ENCODE assay signal across 1 cellular context in genomic region chr22:42994917-42995562, GRCh38.
TF ChIP-seq lines count a peak whose summit lies in the region.

No MANE protein-coding gene starts in this region.

TF ChIP-seq in HepG2, 621 proteins besides CTCF, POLR2A, EP300 and RAD21 (continued from another document and continues in another):
- TF ChIP-seq BCLAF1 (IDR thresholded peaks at IDR 0.05) (no peak), NFE2L1 (CRISPR knock-in tag; IDR thresholded peaks at IDR 0.05; ENCODE audit: borderline replicate concordance) (no peak), SP5 (CRISPR knock-in tag; IDR thresholded peaks at IDR 0.05; ENCODE audit: borderline replicate concordance, low read depth) (peak; percentile 85), ZNF597 (CRISPR knock-in tag; IDR thresholded peaks at IDR 0.05) (no peak), ZNF329 (CRISPR knock-in tag; IDR thresholded peaks at IDR 0.05; ENCODE audit: low read depth) (no peak), ZNF724P (CRISPR knock-in tag; IDR thresholded peaks at IDR 0.05; ENCODE audit: borderline replicate concordance) (no peak), NFIB (CRISPR knock-in tag; IDR thresholded peaks at IDR 0.05; ENCODE audit: borderline replicate concordance) (no peak), PRDM10 (CRISPR knock-in tag; IDR thresholded peaks at IDR 0.05; ENCODE audit: low read depth) (peak; percentile 13; the same call in 1 of the 2 replicates), ZNF274 (CRISPR knock-in tag; IDR thresholded peaks at IDR 0.05) (no peak), ZFP36 (IDR thresholded peaks at IDR 0.05; ENCODE audit: borderline replicate concordance, low read depth, low read length, partially characterized antibody) (no peak), ZNF569 (CRISPR knock-in tag; IDR thresholded peaks at IDR 0.05; ENCODE audit: borderline replicate concordance) (no peak), NR2C2 (CRISPR knock-in tag; IDR thresholded peaks at IDR 0.05; ENCODE audit: borderline replicate concordance) (peak; percentile 40; the same call in 1 of the 2 replicates), SRSF4 (IDR thresholded peaks at IDR 0.05; ENCODE audit: low read depth, low read length, poor library complexity, severe bottlenecking) (no peak), TBX3 (IDR thresholded peaks at IDR 0.05; ENCODE audit: borderline replicate concordance) (no peak), GFI1 (CRISPR knock-in tag; IDR thresholded peaks at IDR 0.05; ENCODE audit: borderline replicate concordance) (peak; percentile 34; the same call in 1 of the 2 replicates), TOE1 (CRISPR knock-in tag; IDR thresholded peaks at IDR 0.05) (no peak), RBM22 (optimal IDR thresholded peaks at IDR 0.05; ENCODE audit: low read length) (no peak), ZBTB34 (CRISPR knock-in tag; IDR thresholded peaks at IDR 0.05) (no peak), ZNF17 (CRISPR knock-in tag; IDR thresholded peaks at IDR 0.05) (no peak), ADNP (CRISPR knock-in tag; IDR thresholded peaks at IDR 0.05) (no peak), IKZF5 (CRISPR knock-in tag; IDR thresholded peaks at IDR 0.05) (peak; percentile 84), NFE2L2 (IDR thresholded peaks at IDR 0.05; ENCODE audit: low read length) (peak; percentile 66; the same call in 1 of the 2 replicates), FLYWCH1 (CRISPR knock-in tag; IDR thresholded peaks at IDR 0.05) (no peak), ZNF563 (CRISPR knock-in tag; IDR thresholded peaks at IDR 0.05) (no peak), NCOR1 (IDR thresholded peaks at IDR 0.05; ENCODE audit: borderline replicate concordance, low read length) (peak; percentile 80), SP2 (CRISPR knock-in tag; IDR thresholded peaks at IDR 0.05) (no peak), ZMYM2 (CRISPR knock-in tag; IDR thresholded peaks at IDR 0.05) (no peak), ZBTB20 (CRISPR knock-in tag; IDR thresholded peaks at IDR 0.05; ENCODE audit: borderline replicate concordance, low read depth) (no peak), CAMTA2 (CRISPR knock-in tag; IDR thresholded peaks at IDR 0.05; ENCODE audit: borderline replicate concordance) (no peak)
- TF ChIP-seq, protein P1, sequence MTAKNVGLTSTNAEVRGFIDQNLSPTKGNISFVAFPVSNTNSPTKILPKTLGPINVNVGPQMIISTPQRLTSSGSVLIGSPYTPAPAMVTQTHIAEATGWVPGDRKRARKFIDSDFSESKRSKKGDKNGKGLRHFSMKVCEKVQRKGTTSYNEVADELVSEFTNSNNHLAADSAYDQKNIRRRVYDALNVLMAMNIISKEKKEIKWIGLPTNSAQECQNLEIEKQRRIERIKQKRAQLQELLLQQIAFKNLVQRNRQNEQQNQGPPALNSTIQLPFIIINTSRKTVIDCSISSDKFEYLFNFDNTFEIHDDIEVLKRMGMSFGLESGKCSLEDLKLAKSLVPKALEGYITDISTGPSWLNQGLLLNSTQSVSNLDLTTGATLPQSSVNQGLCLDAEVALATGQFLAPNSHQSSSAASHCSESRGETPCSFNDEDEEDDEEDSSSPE (CRISPR knock-in tag; IDR thresholded peaks at IDR 0.05): no peak; the same call in 1 of the 2 replicates
- TF ChIP-seq, protein P2, sequence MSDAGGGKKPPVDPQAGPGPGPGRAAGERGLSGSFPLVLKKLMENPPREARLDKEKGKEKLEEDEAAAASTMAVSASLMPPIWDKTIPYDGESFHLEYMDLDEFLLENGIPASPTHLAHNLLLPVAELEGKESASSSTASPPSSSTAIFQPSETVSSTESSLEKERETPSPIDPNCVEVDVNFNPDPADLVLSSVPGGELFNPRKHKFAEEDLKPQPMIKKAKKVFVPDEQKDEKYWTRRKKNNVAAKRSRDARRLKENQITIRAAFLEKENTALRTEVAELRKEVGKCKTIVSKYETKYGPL (CRISPR knock-in tag; IDR thresholded peaks at IDR 0.05): no peak
- TF ChIP-seq, protein P3, sequence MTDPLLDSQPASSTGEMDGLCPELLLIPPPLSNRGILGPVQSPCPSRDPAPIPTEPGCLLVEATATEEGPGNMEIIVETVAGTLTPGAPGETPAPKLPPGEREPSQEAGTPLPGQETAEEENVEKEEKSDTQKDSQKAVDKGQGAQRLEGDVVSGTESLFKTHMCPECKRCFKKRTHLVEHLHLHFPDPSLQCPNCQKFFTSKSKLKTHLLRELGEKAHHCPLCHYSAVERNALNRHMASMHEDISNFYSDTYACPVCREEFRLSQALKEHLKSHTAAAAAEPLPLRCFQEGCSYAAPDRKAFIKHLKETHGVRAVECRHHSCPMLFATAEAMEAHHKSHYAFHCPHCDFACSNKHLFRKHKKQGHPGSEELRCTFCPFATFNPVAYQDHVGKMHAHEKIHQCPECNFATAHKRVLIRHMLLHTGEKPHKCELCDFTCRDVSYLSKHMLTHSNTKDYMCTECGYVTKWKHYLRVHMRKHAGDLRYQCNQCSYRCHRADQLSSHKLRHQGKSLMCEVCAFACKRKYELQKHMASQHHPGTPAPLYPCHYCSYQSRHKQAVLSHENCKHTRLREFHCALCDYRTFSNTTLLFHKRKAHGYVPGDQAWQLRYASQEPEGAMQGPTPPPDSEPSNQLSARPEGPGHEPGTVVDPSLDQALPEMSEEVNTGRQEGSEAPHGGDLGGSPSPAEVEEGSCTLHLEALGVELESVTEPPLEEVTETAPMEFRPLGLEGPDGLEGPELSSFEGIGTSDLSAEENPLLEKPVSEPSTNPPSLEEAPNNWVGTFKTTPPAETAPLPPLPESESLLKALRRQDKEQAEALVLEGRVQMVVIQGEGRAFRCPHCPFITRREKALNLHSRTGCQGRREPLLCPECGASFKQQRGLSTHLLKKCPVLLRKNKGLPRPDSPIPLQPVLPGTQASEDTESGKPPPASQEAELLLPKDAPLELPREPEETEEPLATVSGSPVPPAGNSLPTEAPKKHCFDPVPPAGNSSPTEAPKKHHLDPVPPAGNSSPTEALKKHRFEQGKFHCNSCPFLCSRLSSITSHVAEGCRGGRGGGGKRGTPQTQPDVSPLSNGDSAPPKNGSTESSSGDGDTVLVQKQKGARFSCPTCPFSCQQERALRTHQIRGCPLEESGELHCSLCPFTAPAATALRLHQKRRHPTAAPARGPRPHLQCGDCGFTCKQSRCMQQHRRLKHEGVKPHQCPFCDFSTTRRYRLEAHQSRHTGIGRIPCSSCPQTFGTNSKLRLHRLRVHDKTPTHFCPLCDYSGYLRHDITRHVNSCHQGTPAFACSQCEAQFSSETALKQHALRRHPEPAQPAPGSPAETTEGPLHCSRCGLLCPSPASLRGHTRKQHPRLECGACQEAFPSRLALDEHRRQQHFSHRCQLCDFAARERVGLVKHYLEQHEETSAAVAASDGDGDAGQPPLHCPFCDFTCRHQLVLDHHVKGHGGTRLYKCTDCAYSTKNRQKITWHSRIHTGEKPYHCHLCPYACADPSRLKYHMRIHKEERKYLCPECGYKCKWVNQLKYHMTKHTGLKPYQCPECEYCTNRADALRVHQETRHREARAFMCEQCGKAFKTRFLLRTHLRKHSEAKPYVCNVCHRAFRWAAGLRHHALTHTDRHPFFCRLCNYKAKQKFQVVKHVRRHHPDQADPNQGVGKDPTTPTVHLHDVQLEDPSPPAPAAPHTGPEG (CRISPR knock-in tag; IDR thresholded peaks at IDR 0.05): no peak
- TF ChIP-seq, protein P4, sequence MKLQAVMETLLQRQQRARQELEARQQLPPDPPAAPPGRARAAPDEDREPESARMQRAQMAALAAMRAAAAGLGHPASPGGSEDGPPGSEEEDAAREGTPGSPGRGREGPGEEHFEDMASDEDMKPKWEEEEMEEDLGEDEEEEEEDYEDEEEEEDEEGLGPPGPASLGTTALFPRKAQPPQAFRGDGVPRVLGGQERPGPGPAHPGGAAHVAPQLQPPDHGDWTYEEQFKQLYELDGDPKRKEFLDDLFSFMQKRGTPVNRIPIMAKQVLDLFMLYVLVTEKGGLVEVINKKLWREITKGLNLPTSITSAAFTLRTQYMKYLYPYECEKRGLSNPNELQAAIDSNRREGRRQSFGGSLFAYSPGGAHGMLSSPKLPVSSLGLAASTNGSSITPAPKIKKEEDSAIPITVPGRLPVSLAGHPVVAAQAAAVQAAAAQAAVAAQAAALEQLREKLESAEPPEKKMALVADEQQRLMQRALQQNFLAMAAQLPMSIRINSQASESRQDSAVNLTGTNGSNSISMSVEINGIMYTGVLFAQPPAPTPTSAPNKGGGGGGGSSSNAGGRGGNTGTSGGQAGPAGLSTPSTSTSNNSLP (IDR thresholded peaks at IDR 0.05; ENCODE audit: low read depth, low read length): 0 out of 2 replicates have a peak, but pooled peaks have one; percentile 18
- TF ChIP-seq, protein P5, sequence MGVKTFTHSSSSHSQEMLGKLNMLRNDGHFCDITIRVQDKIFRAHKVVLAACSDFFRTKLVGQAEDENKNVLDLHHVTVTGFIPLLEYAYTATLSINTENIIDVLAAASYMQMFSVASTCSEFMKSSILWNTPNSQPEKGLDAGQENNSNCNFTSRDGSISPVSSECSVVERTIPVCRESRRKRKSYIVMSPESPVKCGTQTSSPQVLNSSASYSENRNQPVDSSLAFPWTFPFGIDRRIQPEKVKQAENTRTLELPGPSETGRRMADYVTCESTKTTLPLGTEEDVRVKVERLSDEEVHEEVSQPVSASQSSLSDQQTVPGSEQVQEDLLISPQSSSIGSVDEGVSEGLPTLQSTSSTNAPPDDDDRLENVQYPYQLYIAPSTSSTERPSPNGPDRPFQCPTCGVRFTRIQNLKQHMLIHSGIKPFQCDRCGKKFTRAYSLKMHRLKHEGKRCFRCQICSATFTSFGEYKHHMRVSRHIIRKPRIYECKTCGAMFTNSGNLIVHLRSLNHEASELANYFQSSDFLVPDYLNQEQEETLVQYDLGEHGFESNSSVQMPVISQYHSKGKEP (CRISPR knock-in tag; IDR thresholded peaks at IDR 0.05): no peak
